Comparison of ENCODE assay signal across 8 cellular contexts in the genomic region with DNA sequence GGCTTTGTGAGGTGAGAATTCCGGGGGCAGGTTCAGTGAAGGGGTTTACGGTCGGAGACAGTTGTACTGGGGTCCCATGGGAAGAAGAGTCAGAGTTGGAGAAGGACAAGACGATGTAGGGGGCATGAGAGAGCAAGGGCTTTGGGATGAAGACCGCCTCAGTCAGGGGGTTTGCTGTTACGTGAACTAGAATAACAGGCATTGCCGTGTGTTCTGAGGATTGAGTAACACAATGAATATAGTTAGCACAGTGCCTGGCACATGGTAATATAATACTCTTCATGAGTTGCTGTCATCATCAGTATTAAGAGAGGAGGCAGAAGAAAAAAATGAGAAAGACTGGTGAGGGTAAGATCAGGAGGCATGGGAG. TPM values are rescaled to one million over a fixed set of nuclear protein-coding genes. Genes with fewer than 3 reads are reported as not detected.
DNase-seq lines count a peak whose midpoint lies in the region; ATAC-seq, FAIRE-seq and TF ChIP-seq lines count a peak whose summit lies in the region.

No MANE protein-coding gene starts in this region.

- H3K27ac ChIP-seq in GM12878 (ENCODE audit: control insufficient read depth, insufficient read depth) (peak overlapping the region; percentile 89), lower lobe of right lung (peak overlapping the region; percentile 97), upper lobe of left lung (peak overlapping the region; percentile 89 to 97 (median 95))

- H3K79me2 ChIP-seq in GM12878 (ENCODE audit: control insufficient read depth, insufficient read depth, low read length) = peaks cover 46% of the 10 kb centered on the region

- H3K9me3 ChIP-seq in GM12878 (replicated peaks; ENCODE audit: control insufficient read depth, insufficient read depth, low read length) = no peaks in the 10 kb centered on the region
- H3K9me3 ChIP-seq in lower lobe of right lung = no peaks in the 10 kb centered on the region
- H3K9me3 ChIP-seq in upper lobe of left lung = no peaks in the 10 kb centered on the region

- BruUV-seq in GM12878 (replicated peaks; lab: Mats Ljungman, UMichigan) = no TSS peak

- WGBS in GM12878 (ENCODE audit: insufficient coverage, insufficient replicate concordance, low lambda C conversion rate, missing lambda C conversion rate) = under 1% methylated on average over 7 of the region's 7 CpGs
- WGBS in upper lobe of left lung, 2 donors = 1% methylated on average over 7 of the region's 7 CpGs

- H3K36me3 ChIP-seq in GM12878 (ENCODE audit: control insufficient read depth in 2 of 2, insufficient read depth in 2 of 2, low read length in 1 of 2) = peaks cover 8 to 14% of the 10 kb centered on the region in 2 experiments; a peak in 3 of 4 replicates
- H3K36me3 ChIP-seq in lower lobe of right lung = peaks cover 38% of the 10 kb centered on the region
- H3K36me3 ChIP-seq in upper lobe of left lung = peaks cover 24 to 39% (median 38%) of the 10 kb centered on the region in 4 donors

- H3K4me2 ChIP-seq in GM12878 (ENCODE audit: control insufficient read depth, insufficient read depth) = peak overlapping the region; percentile 82

- POLR2A ChIA-PET in GM12878 (lab: Charles Lee) = interaction anchor here (1.0 to 4.2 kb wide), 9 partner anchors 10 to 81 kb away, joined by 3 to 21 read pairs (median 5); a partner anchor contains a TSS

- H3K27me3 Mint-ChIP-seq in activated naive CD4-positive, alpha-beta T cell treated with anti-CD3 and anti-CD28 coated beads for 36 hours (ENCODE audit: low read depth) = no peaks in the 10 kb centered on the region

- TF ChIP-seq EP300 in GM12878 (IDR thresholded peaks at IDR 0.05; ENCODE audit: borderline replicate concordance in 1 of 2, control insufficient read depth in 1 of 2, low read depth in 2 of 2, low read length in 2 of 2) (no peak), upper lobe of left lung (IDR thresholded peaks at IDR 0.05) (no peak)

- peak overlapping the region; percentile 78 for H3K9ac ChIP-seq in GM12878 (ENCODE audit: control insufficient read depth, insufficient read depth, low read length)

- H3K4me3 ChIP-seq in GM12878 (peak overlapping the region; percentile 86), lower lobe of right lung (peak overlapping the region; percentile 99), upper lobe of left lung (peak overlapping the region; percentile 86 to 97 (median 92))

- SMC1A ChIA-PET in GM12878 (lab: Charles Lee; ENCODE audit: uncharacterized antibody, unreplicated experiment) = interaction anchor here (0.8 to 1.6 kb wide), 7 partner anchors 18 to 280 kb away, joined by 3 to 10 read pairs (median 5); a partner anchor contains a TSS

- TF ChIP-seq CTCF in GM12878 (IDR thresholded peaks at IDR 0.05 in 2 of 3, conservative IDR thresholded peaks at IDR 0.05 in 1 of 3; ENCODE audit: control insufficient read depth in 2 of 3, extremely low read depth in 1 of 3, insufficient read depth in 1 of 3, low read depth in 3 of 3, low read length in 3 of 3) (peak in 1 of 3 experiments; percentile 9; a peak in 1 of 6 replicates), lower lobe of right lung (IDR thresholded peaks at IDR 0.05) (no peak), upper lobe of left lung (IDR thresholded peaks at IDR 0.05) (no peak)

- H3K4me1 Mint-ChIP-seq in activated naive CD4-positive, alpha-beta T cell treated with anti-CD3 and anti-CD28 coated beads for 36 hours (ENCODE audit: low read depth) = peaks cover 29% of the 10 kb centered on the region

- CTCF ChIA-PET in activated naive CD4-positive, alpha-beta T cell treated with anti-CD3 and anti-CD28 coated beads for 36 hours (lab: Charles Lee) = no interaction called here
- CTCF ChIA-PET in GM12878 (lab: Yijun Ruan, JAX) = interaction anchor here (1.2 to 2.4 kb wide), 5 partner anchors 18 to 386 kb away, joined by 3 to 15 read pairs (median 9); a partner anchor contains a TSS

- RAD21 ChIA-PET in GM12878 (lab: Charles Lee; ENCODE audit: unreplicated experiment) = interaction anchor here (1.2 to 1.9 kb wide), 7 partner anchors 42 to 385 kb away, joined by 4 to 16 read pairs (median 10); a partner anchor contains a TSS

- intact Hi-C loops in activated naive CD4-positive, alpha-beta T cell treated with anti-CD3 and anti-CD28 coated beads for 36 hours (cut with micrococcal nuclease) = loop anchor here (1.0 to 10.0 kb wide), 10 partner anchors 20 to 630 kb away; a partner anchor contains a TSS
- intact Hi-C loops in GM12878 (cut with micrococcal nuclease; ENCODE audit: unreplicated experiment) (loop anchor here (1.0 to 10.0 kb wide), 4 partner anchors 20 to 80 kb away; a partner anchor contains a TSS), lower lobe of right lung (cut with DNase I) (no loop called here)

- peak overlapping the region; percentile 94 for H3K4me3 Mint-ChIP-seq in activated naive CD4-positive, alpha-beta T cell treated with anti-CD3 and anti-CD28 coated beads for 36 hours

- H2AFZ ChIP-seq in GM12878 (ENCODE audit: control insufficient read depth, low read depth, low read length) = peak overlapping the region; percentile 74

- peak overlapping the region; percentile 93 for H3K27ac Mint-ChIP-seq in activated naive CD4-positive, alpha-beta T cell treated with anti-CD3 and anti-CD28 coated beads for 36 hours

- H3K4me1 ChIP-seq in GM12878 (ENCODE audit: control insufficient read depth, insufficient read depth, low read length) (peaks cover 3% of the 10 kb centered on the region; the same call in 1 of the 2 replicates), lower lobe of right lung (peaks cover 24% of the 10 kb centered on the region), upper lobe of left lung (peaks cover 20 to 46% (median 22%) of the 10 kb centered on the region in 4 donors)

- H3K9me3 Mint-ChIP-seq in activated naive CD4-positive, alpha-beta T cell treated with anti-CD3 and anti-CD28 coated beads for 36 hours = no peaks in the 10 kb centered on the region

- peaks cover 29% of the 10 kb centered on the region for H3K36me3 Mint-ChIP-seq in activated naive CD4-positive, alpha-beta T cell treated with anti-CD3 and anti-CD28 coated beads for 36 hours (ENCODE audit: low read depth)

- no peak for FAIRE-seq in GM12878 (lab: Jason Lieb, UNC)

- in situ Hi-C loops in GM12878 (cut with MboI) = no loop called here

- H3K27me3 ChIP-seq in GM12878 (replicated peaks in 1 of 2; ENCODE audit: control insufficient read depth in 2 of 2, insufficient read depth in 2 of 2, low read length in 1 of 2) (no peaks in the 10 kb centered on the region), lower lobe of right lung (ENCODE audit: low read depth) (no peaks in the 10 kb centered on the region), upper lobe of left lung (no peaks in the 10 kb centered on the region)

- no peak for TF ChIP-seq RAD21 in GM12878 (IDR thresholded peaks at IDR 0.05; ENCODE audit: insufficient read depth, low read depth, low read length)

- no peaks in the 10 kb centered on the region for H4K20me1 ChIP-seq in GM12878 (ENCODE audit: control insufficient read depth, insufficient read depth)

- TF ChIP-seq POLR2A in GM12878 (IDR thresholded peaks at IDR 0.05; ENCODE audit: low read depth, low read length) (no peak), upper lobe of left lung (IDR thresholded peaks at IDR 0.05) (no peak)

- DNase-seq in activated naive CD4-positive, alpha-beta T cell treated with anti-CD3 and anti-CD28 coated beads for 36 hours = no peak
- DNase-seq in activated naive CD4-positive, alpha-beta T cell treated with anti-CD3 and anti-CD28 coated beads, Interleukin-2, amount 50 U/mL, for 16 hours = no peak
- DNase-seq in GM12878 (ENCODE audit: low read depth, low spot score) (no peak), lower lobe of right lung (no peak), upper lobe of left lung (no peak), GOT3 (lab: John Stamatoyannopoulos, UW) (no peak), NOMO-1 (lab: John Stamatoyannopoulos, UW; ENCODE audit: unreplicated experiment in 2 of 2) (no peak), AG20443 (ENCODE audit: low spot score) (no peak)

- ATAC-seq in GM12878 (no peak), lower lobe of right lung (no peak), upper lobe of left lung (ENCODE audit: low FRiP score in 2 of 2) (no peak)

RNA-seq across cellular contexts. Expression of a gene that starts 0.6 kb away (rescaled TPM):
- total RNA-seq in activated naive CD4-positive, alpha-beta T cell treated with anti-CD3 and anti-CD28 coated beads for 36 hours = 10 to 100 TPM; 16.7 to 17.4 TPM
- 52.3 and 58.4 TPM in 2 replicates for total RNA-seq in GM12878 (2013; cell fraction: nucleolus; rRNA removed)
- 13.1 and 15.4 TPM in 2 replicates for total RNA-seq in GM12878 (2014; rRNA removed)
- total RNA-seq in GM12878 (2014; rRNA removed; fragmentation: Illumina TruSeq; extraction: Trizol) = 6.4 and 8.5 TPM in 2 replicates
- 18.1 and 21.8 TPM in 2 replicates for total RNA-seq in GM12878 (2021)
- polyA plus RNA-seq in GM12878 (2011; ENCODE audit: low read depth) = 3.7 TPM
- 3.6 and 4.9 TPM in 2 replicates for polyA plus RNA-seq in GM12878 (2011; rRNA removed)
- 5.3 and 7.7 TPM in 2 replicates for polyA plus RNA-seq in GM12878 (2011; cell fraction: cytosol; rRNA removed)
- polyA plus RNA-seq in GM12878 (2011; cell fraction: nucleus; rRNA removed) = 31.7 and 37.7 TPM in 2 replicates
- 8.0 and 9.7 TPM in 2 replicates for polyA plus RNA-seq in GM12878 (2012)
- polyA plus RNA-seq in GM12878 (2014; fragmentation: Illumina TruSeq; extraction: Trizol) = 2.4 and 6.3 TPM in 2 replicates
- under 1 TPM; 0.10 to 0.26 TPM for polyA plus RNA-seq in GM12878 (2014; fragmentation: Nextera tagmentation; extraction: Ambion mirVana)
- polyA plus RNA-seq in GM12878 (2014; rRNA removed) = 10.7 and 12.4 TPM in 2 replicates
- 1 to 10 TPM; 6.3 to 6.5 TPM for polyA plus RNA-seq in GM12878 (2016; fragmentation: Nextera tagmentation; extraction: Ambion mirVana)
- polyA minus RNA-seq in GM12878 (2011; rRNA and poly(A)+ RNA removed) = 10.4 and 18.0 TPM in 2 replicates
- 5.3 and 6.9 TPM in 2 replicates for polyA minus RNA-seq in GM12878 (2011; cell fraction: cytosol; rRNA and poly(A)+ RNA removed)
- 19.8 and 40.6 TPM in 2 replicates for polyA minus RNA-seq in GM12878 (2011; cell fraction: nucleus; rRNA and poly(A)+ RNA removed)
- 23.1 TPM for total RNA-seq in lower lobe of right lung
- 10 to 100 TPM; 16.7 to 40.9 (median 23.2) TPM for total RNA-seq in upper lobe of left lung

RNA-seq across cellular contexts. Expression of a gene that starts 0.8 kb away (rescaled TPM):
- 10 to 100 TPM in 1 of 2 experiments, 1 to 10 TPM in 1; 9.5 to 10.1 TPM for total RNA-seq in activated naive CD4-positive, alpha-beta T cell treated with anti-CD3 and anti-CD28 coated beads for 36 hours
- 11.4 and 12.4 TPM in 2 replicates for total RNA-seq in GM12878 (2013; cell fraction: nucleolus; rRNA removed)
- total RNA-seq in GM12878 (2014; rRNA removed) (10.0 and 11.3 TPM in 2 replicates), GM12878 (2014; rRNA removed; fragmentation: Illumina TruSeq; extraction: Trizol) (3.2 and 3.8 TPM in 2 replicates), GM12878 (2021) (20.3 and 20.7 TPM in 2 replicates), lower lobe of right lung (8.2 TPM), upper lobe of left lung (10 to 100 TPM in 4 of 6 donors, 1 to 10 TPM in 2; 8.4 to 21.0 (median 11.4) TPM)
- 2.2 TPM for polyA plus RNA-seq in GM12878 (2011; ENCODE audit: low read depth)
- polyA plus RNA-seq in GM12878 (2011; rRNA removed) (5.7 and 5.8 TPM in 2 replicates), GM12878 (2014; fragmentation: Illumina TruSeq; extraction: Trizol) (2.4 and 6.8 TPM in 2 replicates), GM12878 (2014; fragmentation: Nextera tagmentation; extraction: Ambion mirVana) (under 1 TPM in 1 of 2 experiments, not detected in 1; 0.05 TPM), GM12878 (2014; rRNA removed) (10.0 and 12.2 TPM in 2 replicates), GM12878 (2016; fragmentation: Nextera tagmentation; extraction: Ambion mirVana) (10 to 100 TPM; 12.6 to 15.7 TPM)
- 8.9 and 11.8 TPM in 2 replicates for polyA plus RNA-seq in GM12878 (2011; cell fraction: cytosol; rRNA removed)
- polyA plus RNA-seq in GM12878 (2011; cell fraction: nucleus; rRNA removed) = 11.0 and 16.0 TPM in 2 replicates
- 6.3 and 6.6 TPM in 2 replicates for polyA plus RNA-seq in GM12878 (2012)
- 10.3 and 16.6 TPM in 2 replicates for polyA minus RNA-seq in GM12878 (2011; rRNA and poly(A)+ RNA removed)
- 8.8 and 9.8 TPM in 2 replicates for polyA minus RNA-seq in GM12878 (2011; cell fraction: cytosol; rRNA and poly(A)+ RNA removed)
- 7.9 and 13.5 TPM in 2 replicates for polyA minus RNA-seq in GM12878 (2011; cell fraction: nucleus; rRNA and poly(A)+ RNA removed)

RNA-seq across cellular contexts. Expression of a gene that starts 13.9 kb away (rescaled TPM):
- 1 to 10 TPM; 4.1 to 5.2 TPM for total RNA-seq in activated naive CD4-positive, alpha-beta T cell treated with anti-CD3 and anti-CD28 coated beads for 36 hours
- total RNA-seq in GM12878 (2013; cell fraction: nucleolus; rRNA removed) = 26.7 and 30.7 TPM in 2 replicates
- total RNA-seq in GM12878 (2014; rRNA removed) (0.87 and 1.1 TPM in 2 replicates), GM12878 (2014; rRNA removed; fragmentation: Illumina TruSeq; extraction: Trizol) (0.41 and 0.63 TPM in 2 replicates), GM12878 (2021) (2.6 and 3.2 TPM in 2 replicates), lower lobe of right lung (2.4 TPM), upper lobe of left lung (1 to 10 TPM in 5 of 6 donors, under 1 TPM in 1; 0.91 to 8.4 (median 3.0) TPM)
- 1.5 TPM for polyA plus RNA-seq in GM12878 (2011; ENCODE audit: low read depth)
- polyA plus RNA-seq in GM12878 (2011; rRNA removed) (0.81 and 1.7 TPM in 2 replicates), GM12878 (2014; fragmentation: Illumina TruSeq; extraction: Trizol) (0.22 and 0.51 TPM in 2 replicates), GM12878 (2014; fragmentation: Nextera tagmentation; extraction: Ambion mirVana) (not detected), GM12878 (2014; rRNA removed) (3.0 and 3.4 TPM in 2 replicates), GM12878 (2016; fragmentation: Nextera tagmentation; extraction: Ambion mirVana) (under 1 TPM; 0.35 to 0.40 TPM)
- 1.5 and 1.8 TPM in 2 replicates for polyA plus RNA-seq in GM12878 (2011; cell fraction: cytosol; rRNA removed)
- 42.5 and 50.3 TPM in 2 replicates for polyA plus RNA-seq in GM12878 (2011; cell fraction: nucleus; rRNA removed)
- 3.1 and 3.5 TPM in 2 replicates for polyA plus RNA-seq in GM12878 (2012)
- 1.1 and 3.6 TPM in 2 replicates for polyA minus RNA-seq in GM12878 (2011; rRNA and poly(A)+ RNA removed)
- polyA minus RNA-seq in GM12878 (2011; cell fraction: cytosol; rRNA and poly(A)+ RNA removed) = 0.27 and 0.52 TPM in 2 replicates
- polyA minus RNA-seq in GM12878 (2011; cell fraction: nucleus; rRNA and poly(A)+ RNA removed) = 7.5 and 11.3 TPM in 2 replicates

RNA-seq across cellular contexts. Expression of a gene that starts 19.8 kb away (rescaled TPM):
- 10 to 100 TPM; 43.4 to 47.8 TPM for total RNA-seq in activated naive CD4-positive, alpha-beta T cell treated with anti-CD3 and anti-CD28 coated beads for 36 hours
- 70.1 and 71.4 TPM in 2 replicates for total RNA-seq in GM12878 (2013; cell fraction: nucleolus; rRNA removed)
- total RNA-seq in GM12878 (2014; rRNA removed) (60.5 and 62.5 TPM in 2 replicates), GM12878 (2014; rRNA removed; fragmentation: Illumina TruSeq; extraction: Trizol) (26.3 and 28.5 TPM in 2 replicates), GM12878 (2021) (52.9 and 55.8 TPM in 2 replicates), lower lobe of right lung (65.6 TPM), upper lobe of left lung (100 to 1,000 TPM in 1 of 6 donors, 10 to 100 TPM in 5; 37.7 to 105 (median 61.4) TPM)
- polyA plus RNA-seq in GM12878 (2011; ENCODE audit: low read depth) = 76.2 TPM
- polyA plus RNA-seq in GM12878 (2011; rRNA removed) (96.0 and 140 TPM in 2 replicates), GM12878 (2014; fragmentation: Illumina TruSeq; extraction: Trizol) (43.6 and 44.6 TPM in 2 replicates), GM12878 (2014; fragmentation: Nextera tagmentation; extraction: Ambion mirVana) (10 to 100 TPM; 19.8 to 39.0 TPM), GM12878 (2014; rRNA removed) (97.2 and 99.6 TPM in 2 replicates), GM12878 (2016; fragmentation: Nextera tagmentation; extraction: Ambion mirVana) (10 to 100 TPM; 72.6 to 86.6 TPM)
- 267 and 310 TPM in 2 replicates for polyA plus RNA-seq in GM12878 (2011; cell fraction: cytosol; rRNA removed)
- 118 and 172 TPM in 2 replicates for polyA plus RNA-seq in GM12878 (2011; cell fraction: nucleus; rRNA removed)
- 102 and 110 TPM in 2 replicates for polyA plus RNA-seq in GM12878 (2012)
- polyA minus RNA-seq in GM12878 (2011; rRNA and poly(A)+ RNA removed) = 165 and 188 TPM in 2 replicates
- polyA minus RNA-seq in GM12878 (2011; cell fraction: cytosol; rRNA and poly(A)+ RNA removed) = 36.4 and 40.9 TPM in 2 replicates
- polyA minus RNA-seq in GM12878 (2011; cell fraction: nucleus; rRNA and poly(A)+ RNA removed) = 29.7 and 47.3 TPM in 2 replicates

RNA-seq across cellular contexts. Expression of a gene that starts 33.4 kb away (rescaled TPM):
- 10 to 100 TPM; 21.3 to 23.1 TPM for total RNA-seq in activated naive CD4-positive, alpha-beta T cell treated with anti-CD3 and anti-CD28 coated beads for 36 hours
- total RNA-seq in GM12878 (2013; cell fraction: nucleolus; rRNA removed) = 31.7 and 37.4 TPM in 2 replicates
- 31.9 and 43.3 TPM in 2 replicates for total RNA-seq in GM12878 (2014; rRNA removed)
- 10.6 and 11.6 TPM in 2 replicates for total RNA-seq in GM12878 (2014; rRNA removed; fragmentation: Illumina TruSeq; extraction: Trizol)
- total RNA-seq in GM12878 (2021) = 39.4 and 44.0 TPM in 2 replicates
- 17.1 TPM for polyA plus RNA-seq in GM12878 (2011; ENCODE audit: low read depth)
- polyA plus RNA-seq in GM12878 (2011; rRNA removed) = 7.7 and 22.3 TPM in 2 replicates
- 26.9 and 29.7 TPM in 2 replicates for polyA plus RNA-seq in GM12878 (2011; cell fraction: cytosol; rRNA removed)
- polyA plus RNA-seq in GM12878 (2011; cell fraction: nucleus; rRNA removed) = 65.9 and 93.1 TPM in 2 replicates
- 31.5 and 50.7 TPM in 2 replicates for polyA plus RNA-seq in GM12878 (2012)
- polyA plus RNA-seq in GM12878 (2014; fragmentation: Illumina TruSeq; extraction: Trizol) = 14.7 and 20.5 TPM in 2 replicates
- 1 to 10 TPM in 1 of 2 experiments, under 1 TPM in 1; 0.68 to 3.3 TPM for polyA plus RNA-seq in GM12878 (2014; fragmentation: Nextera tagmentation; extraction: Ambion mirVana)
- polyA plus RNA-seq in GM12878 (2014; rRNA removed) = 45.5 and 48.6 TPM in 2 replicates
- 10 to 100 TPM; 56.1 to 56.6 TPM for polyA plus RNA-seq in GM12878 (2016; fragmentation: Nextera tagmentation; extraction: Ambion mirVana)
- polyA minus RNA-seq in GM12878 (2011; rRNA and poly(A)+ RNA removed) = 18.5 and 25.0 TPM in 2 replicates
- polyA minus RNA-seq in GM12878 (2011; cell fraction: cytosol; rRNA and poly(A)+ RNA removed) = 13.7 and 15.5 TPM in 2 replicates
- 29.9 and 35.6 TPM in 2 replicates for polyA minus RNA-seq in GM12878 (2011; cell fraction: nucleus; rRNA and poly(A)+ RNA removed)
- total RNA-seq in lower lobe of right lung = 37.6 TPM
- 10 to 100 TPM; 23.2 to 64.4 (median 39.3) TPM for total RNA-seq in upper lobe of left lung
